ENCODE assay signal across 1 cellular context in genomic region chr1:31055501-31055900, GRCh38.
TF ChIP-seq lines count a peak whose summit lies in the region.

No MANE protein-coding gene starts in this region.

TF ChIP-seq in IMR-90, 13 proteins besides CTCF, POLR2A, EP300 and RAD21 (continued from another document):
- TF ChIP-seq MXI1 (IDR thresholded peaks at IDR 0.05; ENCODE audit: borderline replicate concordance, low read depth, low read length) (no peak), MAFK (IDR thresholded peaks at IDR 0.05; ENCODE audit: low read depth, low read length) (no peak), CHD1 (IDR thresholded peaks at IDR 0.05; ENCODE audit: low read depth, low read length) (no peak), CEBPB (IDR thresholded peaks at IDR 0.05; ENCODE audit: low read depth, low read length) (no peak), SMC3 (IDR thresholded peaks at IDR 0.05; ENCODE audit: low read depth, low read length) (no peak), RFX5 (IDR thresholded peaks at IDR 0.05; ENCODE audit: low read depth, low read length) (no peak), NFE2L2 (IDR thresholded peaks at IDR 0.05; ENCODE audit: low read depth, low read length) (no peak), FOS (IDR thresholded peaks at IDR 0.05; ENCODE audit: low read depth, low read length) (no peak)
